In genomic region chr2:122478773-122479172, GRCh38 we compare ENCODE assay signal across 22 cellular contexts.
DNase-seq lines count a peak whose midpoint lies in the region; ATAC-seq, FAIRE-seq and TF ChIP-seq lines count a peak whose summit lies in the region.
"Had no signal": no experiment of that assay in that cellular context is flagged by ENCODE, and none has a peak within 500 bp of the region (broad histone marks: within the 10 kb centered on the region; RNA-seq: fewer than 3 reads in every experiment).

No MANE protein-coding gene starts in this region.

- H3K9me3 Mint-ChIP-seq in astrocyte (ENCODE audit: unreplicated experiment), result no peaks in the 10 kb centered on the region

- DNase-seq in EH (ENCODE audit: low read depth) (peak; percentile 2), GM23248 (peak; percentile 40), astrocyte (ENCODE audit: low read depth) (peak; percentile 4), fibroblast of peridontal ligament (ENCODE audit: extremely low read depth) (peak; percentile 2), NCI-H2196 treated with DMSO at 0.1 percent for 48 hours (lab: John Stamatoyannopoulos, UW; ENCODE audit: unreplicated experiment) (no peak), NCI-H748 (lab: John Stamatoyannopoulos, UW; ENCODE audit: unreplicated experiment) (no peak), anterior cingulate cortex (lab: John Stamatoyannopoulos, UW) (no peak)
- DNase-seq: BE2C; CD8-positive, alpha-beta T cell; COR-L47; DMS153; DND-41; GF-D8 had no signal

- H2AFZ ChIP-seq in GM23248, result no peak overlapping the region
- H2AFZ ChIP-seq in astrocyte (ENCODE audit: low read depth, low read length), result no peak overlapping the region

- H3K9me3 ChIP-seq in GM23248 (ENCODE audit: low read depth) (no peaks in the 10 kb centered on the region), astrocyte (ENCODE audit: insufficient read depth, low read depth, low read length) (no peaks in the 10 kb centered on the region)
- H3K9me3 ChIP-seq: BE2C, HAP-1 had no signal

- no peak overlapping the region; the same call in 1 of the 2 replicates for H3K27ac ChIP-seq in GM23248
- no peak overlapping the region for H3K27ac ChIP-seq in astrocyte (ENCODE audit: low read depth, low read length)
- H3K27ac ChIP-seq: C4-2B had no signal

- no peaks in the 10 kb centered on the region for H3K36me3 ChIP-seq in GM23248 (ENCODE audit: low read depth)
- H3K36me3 ChIP-seq in astrocyte (ENCODE audit: insufficient read depth, low read length), result no peaks in the 10 kb centered on the region
- H3K36me3 ChIP-seq: BE2C, HAP-1 had no signal

- H3K4me3 Mint-ChIP-seq in astrocyte (ENCODE audit: unreplicated experiment), result no peak overlapping the region
- H3K4me3 Mint-ChIP-seq: CD8-positive, alpha-beta T cell; IgD-negative memory B cell had no signal

- no peak for TF ChIP-seq CTCF in astrocyte (IDR thresholded peaks at IDR 0.05; ENCODE audit: insufficient read depth, low read depth, low read length)

- no peak for FAIRE-seq in astrocyte (lab: Jason Lieb, UNC)
- FAIRE-seq: A204.1, D721Med, GM12878, GM18507, H1 had no signal

- H3K79me2 ChIP-seq in GM23248 (ENCODE audit: insufficient read depth), result no peaks in the 10 kb centered on the region
- no peaks in the 10 kb centered on the region for H3K79me2 ChIP-seq in astrocyte (ENCODE audit: insufficient read depth, low read length)

- peak overlapping the region; percentile 28 for H3K4me2 ChIP-seq in GM23248 (ENCODE audit: unreplicated experiment)
- H3K4me2 ChIP-seq in astrocyte (ENCODE audit: low read length), result no peak overlapping the region

- no peaks in the 10 kb centered on the region for H3K27me3 ChIP-seq in GM23248 (replicated peaks; ENCODE audit: insufficient read depth)
- no peaks in the 10 kb centered on the region for H3K27me3 ChIP-seq in astrocyte (ENCODE audit: insufficient read depth, low read length)
- H3K27me3 ChIP-seq: BE2C had no signal

- H3K36me3 Mint-ChIP-seq in astrocyte (ENCODE audit: low read depth, unreplicated experiment), result no peaks in the 10 kb centered on the region
- H3K36me3 Mint-ChIP-seq: CD8-positive, alpha-beta T cell; IgD-negative memory B cell had no signal

- H3K27me3 Mint-ChIP-seq in astrocyte (ENCODE audit: low read depth, unreplicated experiment), result no peaks in the 10 kb centered on the region
- H3K27me3 Mint-ChIP-seq: IgD-negative memory B cell had no signal

- peaks cover 8% of the 10 kb centered on the region for H3K4me1 ChIP-seq in GM23248 (ENCODE audit: insufficient read depth)
- no peaks in the 10 kb centered on the region for H3K4me1 ChIP-seq in astrocyte (ENCODE audit: insufficient read depth, low read length)
- H3K4me1 ChIP-seq: BE2C, HAP-1 had no signal

- H3F3A ChIP-seq in GM23248 (ENCODE audit: insufficient read depth), result peaks cover 9% of the 10 kb centered on the region; the same call in 1 of the 2 replicates

- no peak overlapping the region for H3K9ac ChIP-seq in GM23248
- no peak overlapping the region for H3K9ac ChIP-seq in astrocyte (ENCODE audit: low read length)

- no peak for ATAC-seq in GM21381 (IDR thresholded peaks at IDR 0.05; ENCODE audit: unreplicated experiment)
- ATAC-seq: CD8-positive, alpha-beta T cell; GM12878 had no signal

- 0 to 5% methylated on average over 2 of the region's 2 CpGs for WGBS in GM23248 (ENCODE audit: low coverage in 1 of 2, low lambda C conversion rate in 2 of 2, missing lambda C conversion rate in 2 of 2), 2 experiments

- H4K20me1 ChIP-seq in GM23248 (ENCODE audit: insufficient read depth) (no peaks in the 10 kb centered on the region), astrocyte (ENCODE audit: insufficient read depth, low read length) (no peaks in the 10 kb centered on the region)

- no peaks in the 10 kb centered on the region for H3K9me2 ChIP-seq in GM23248 (ENCODE audit: insufficient read depth)

- in situ Hi-C loops in GM23248 (cut with MboI), result no loop called here

- peaks cover 19% of the 10 kb centered on the region for H3K4me1 Mint-ChIP-seq in astrocyte (ENCODE audit: low read depth, unreplicated experiment)
- H3K4me1 Mint-ChIP-seq: IgD-negative memory B cell had no signal

- H3K4me3 ChIP-seq in GM23248 (peak overlapping the region; percentile 43), astrocyte (ENCODE audit: insufficient read depth, low read depth, low read length) (no peak overlapping the region)
- H3K4me3 ChIP-seq: GM12878, HAP-1 had no signal

- H3K27ac Mint-ChIP-seq in astrocyte (ENCODE audit: unreplicated experiment), result no peak overlapping the region
- H3K27ac Mint-ChIP-seq: CD8-positive, alpha-beta T cell; IgD-negative memory B cell had no signal

Comparison
In these comparisons a context has a peak if more than half of its experiments do, and no peak if none do; other contexts are left out.
1. DNase-seq: peak in EH (single experiment), GM23248 (single experiment), astrocyte (single experiment) and fibroblast of peridontal ligament (single experiment); none in NCI-H2196 treated with DMSO at 0.1 percent for 48 hours (single experiment), NCI-H748 (single experiment) and anterior cingulate cortex (0 of 58).